10 cellular contexts compared by ENCODE assay signal in genomic region chr11:9017773-9018172, GRCh38. TPM values are rescaled to one million over a fixed set of nuclear protein-coding genes. Genes with fewer than 3 reads are reported as not detected.
DNase-seq lines count a peak whose midpoint lies in the region; ATAC-seq, FAIRE-seq and TF ChIP-seq lines count a peak whose summit lies in the region.
"Had no signal": no experiment of that assay in that cellular context is flagged by ENCODE, and none has a peak within 500 bp of the region (broad histone marks: within the 10 kb centered on the region; RNA-seq: fewer than 3 reads in every experiment).

No MANE protein-coding gene starts in this region.

- H3K4me3 Mint-ChIP-seq in activated CD8-positive, alpha-beta memory T cell treated with anti-CD3 and anti-CD28 coated beads, Interleukin-2, amount 10 ng/mL, durations not matched to agents 7 days and 5 days, result no peak overlapping the region

- no peaks in the 10 kb centered on the region for H3K27me3 ChIP-seq in right lobe of liver
- H3K27me3 ChIP-seq in HepG2 (ENCODE audit: control insufficient read depth in 1 of 2, insufficient read depth in 2 of 2, low read length in 2 of 2), result peaks cover 0 to 29% of the 10 kb centered on the region in 2 experiments; a peak in 4 of 5 replicates
- H3K27me3 ChIP-seq in mesenchymal stem cell (ENCODE audit: control insufficient read depth in 1 of 2, insufficient read depth in 1 of 2, low read length in 2 of 2), result no peaks in the 10 kb centered on the region

- H3K27ac Mint-ChIP-seq in activated CD8-positive, alpha-beta memory T cell treated with anti-CD3 and anti-CD28 coated beads, Interleukin-2, amount 10 ng/mL, durations not matched to agents 7 days and 5 days, result no peak overlapping the region

- CTCF ChIA-PET in HepG2 (lab: Yijun Ruan, JAX; ENCODE audit: low intra/inter-chr PET ratio, low total read pairs), result no interaction called here
- CTCF ChIA-PET in activated CD8-positive, alpha-beta memory T cell treated with anti-CD3 and anti-CD28 coated beads, Interleukin-2, amount 10 ng/mL, durations not matched to agents 7 days and 5 days (lab: Charles Lee), result interaction anchor here (1.0 to 6.2 kb wide), 6 partner anchors 7 to 489 kb away, joined by 3 to 79 read pairs (median 20); no protein-coding TSS in a partner anchor

- in situ Hi-C loops in HepG2 (cut with HindIII; ENCODE audit: extremely low pct_ligation_motif_present, low pct_unique_long_range_greater_than_20kb), result loop anchor here (5.0 kb wide), 1 partner anchor 115 kb away; no protein-coding TSS in a partner anchor

- peaks cover 16% of the 10 kb centered on the region for H3K27me3 Mint-ChIP-seq in activated CD8-positive, alpha-beta memory T cell treated with anti-CD3 and anti-CD28 coated beads, Interleukin-2, amount 10 ng/mL, durations not matched to agents 7 days and 5 days

- H3K4me3 ChIP-seq in right lobe of liver (no peak overlapping the region), HepG2 (replicated peaks in 1 of 3; ENCODE audit: insufficient read depth in 1 of 3, low read depth in 2 of 3, low read length in 3 of 3) (no peak overlapping the region), mesenchymal stem cell (ENCODE audit: insufficient read depth in 1 of 2, low read depth in 1 of 2, low read length in 2 of 2) (no peak overlapping the region)
- H3K4me3 ChIP-seq: A549 had no signal

- WGBS in right lobe of liver (ENCODE audit: insufficient coverage, low coverage, low lambda C conversion rate, missing lambda C conversion rate), result 66% methylated on average over 3 of the region's 5 CpGs
- 57% methylated on average over 4 of the region's 5 CpGs for WGBS in HepG2 (ENCODE audit: low lambda C conversion rate)
- WGBS in mesenchymal stem cell, result 78% methylated on average over 5 of the region's 5 CpGs

- H3K4me2 ChIP-seq in HepG2 (ENCODE audit: low read depth, low read length) (no peak overlapping the region), mesenchymal stem cell (ENCODE audit: low read length, poor library complexity, severe bottlenecking) (no peak overlapping the region)
- H3K4me2 ChIP-seq: A549 had no signal

- no peaks in the 10 kb centered on the region for H3K9me3 Mint-ChIP-seq in activated CD8-positive, alpha-beta memory T cell treated with anti-CD3 and anti-CD28 coated beads, Interleukin-2, amount 10 ng/mL, durations not matched to agents 7 days and 5 days (ENCODE audit: low read depth)

- H3K4ac ChIP-seq in mesenchymal stem cell (ENCODE audit: low read depth in 1 of 2, low read length in 2 of 2), result no peak overlapping the region

- TF ChIP-seq RAD21 in HepG2 (CRISPR knock-in tag; IDR thresholded peaks at IDR 0.05), result no peak

- H2BK12ac ChIP-seq in mesenchymal stem cell (ENCODE audit: low read length in 2 of 2), result no peak overlapping the region

- BruUV-seq in HepG2 (replicated peaks; lab: Mats Ljungman, UMichigan), result no TSS peak

- H2BK15ac ChIP-seq in mesenchymal stem cell (ENCODE audit: low read depth, poor library complexity, severe bottlenecking), result no peak overlapping the region

- H4K8ac ChIP-seq in mesenchymal stem cell (ENCODE audit: low read length), result no peak overlapping the region

- H3K9ac ChIP-seq in HepG2 (ENCODE audit: insufficient read depth, low read depth, low read length) (no peak overlapping the region), mesenchymal stem cell (ENCODE audit: low read length) (no peak overlapping the region)

- no peak overlapping the region for H2AK5ac ChIP-seq in mesenchymal stem cell (ENCODE audit: low read length, severe bottlenecking)

- no peaks in the 10 kb centered on the region for H4K20me1 ChIP-seq in HepG2 (ENCODE audit: insufficient read depth, low read length)

- no peak for TF ChIP-seq POLR2A in right lobe of liver (IDR thresholded peaks at IDR 0.05)
- no peak for TF ChIP-seq POLR2A in HepG2 (IDR thresholded peaks at IDR 0.05; ENCODE audit: insufficient read depth in 1 of 2, low read depth in 2 of 2, low read length in 2 of 2)

- H3K4me1 Mint-ChIP-seq in activated CD8-positive, alpha-beta memory T cell treated with anti-CD3 and anti-CD28 coated beads, Interleukin-2, amount 10 ng/mL, durations not matched to agents 7 days and 5 days, result peaks cover 27% of the 10 kb centered on the region

- H3K9me3 ChIP-seq in right lobe of liver, result no peaks in the 10 kb centered on the region
- no peaks in the 10 kb centered on the region for H3K9me3 ChIP-seq in HepG2 (ENCODE audit: low read length)
- H3K9me3 ChIP-seq in mesenchymal stem cell (ENCODE audit: control insufficient read depth, low read length), result no peaks in the 10 kb centered on the region
- H3K9me3 ChIP-seq: A549 had no signal

- intact Hi-C loops in right lobe of liver (cut with DNase I) (loop anchor here (10.0 kb wide), 2 partner anchors 117 to 487 kb away; no protein-coding TSS in a partner anchor), HepG2 (cut with micrococcal nuclease; ENCODE audit: unreplicated experiment) (loop anchor here (5.0 to 10.0 kb wide), 2 partner anchors 77 to 490 kb away; partner anchors contain the start of gene SCUBE2)

- no peaks in the 10 kb centered on the region for H3K36me3 ChIP-seq in right lobe of liver
- H3K36me3 ChIP-seq in HepG2 (replicated peaks in 1 of 2; ENCODE audit: control insufficient read depth in 1 of 2, insufficient read depth in 2 of 2, low read length in 2 of 2), result no peaks in the 10 kb centered on the region
- H3K36me3 ChIP-seq in mesenchymal stem cell (ENCODE audit: control insufficient read depth in 1 of 2, insufficient read depth in 2 of 2, low read depth in 1 of 2, low read length in 2 of 2), result no peaks in the 10 kb centered on the region

- no peak overlapping the region for H3K23ac ChIP-seq in mesenchymal stem cell (ENCODE audit: low read length in 2 of 2)

- H3K18ac ChIP-seq in mesenchymal stem cell (ENCODE audit: low read depth in 1 of 2, low read length in 2 of 2), result peak overlapping the region in 1 of 2 experiments; percentile 1

- DNase-seq in right lobe of liver (peak in 1 of 3 donors; percentile 35), HepG2 (ENCODE audit: low spot score) (no peak), cerebellar cortex (ENCODE audit: low spot score) (peak; percentile 20), mesenchymal stem cell (peak; percentile 45), urothelium cell line (ENCODE audit: low spot score) (no peak), NCI-H2171 treated with DMSO at 0.1 percent for 48 hours (lab: John Stamatoyannopoulos, UW) (no peak), GM20000 (ENCODE audit: low spot score) (no peak)
- no peak for DNase-seq in activated CD8-positive, alpha-beta memory T cell treated with anti-CD3 and anti-CD28 coated beads, Interleukin-2, amount 10 ng/mL, durations not matched to agents 7 days and 5 days
- DNase-seq: erythroblast had no signal

- TF ChIP-seq EP300 in HepG2 (IDR thresholded peaks at IDR 0.05; ENCODE audit: low read depth in 2 of 2, low read length in 2 of 2) (no peak), HepG2 (CRISPR knock-in tag; IDR thresholded peaks at IDR 0.05; ENCODE audit: borderline replicate concordance) (no peak)

- peak; percentile 50 to 72 (median 60) for ATAC-seq in right lobe of liver
- ATAC-seq in HepG2, result no peak
- no peak for ATAC-seq in activated CD8-positive, alpha-beta memory T cell treated with anti-CD3 and anti-CD28 coated beads, Interleukin-2, amount 10 ng/mL, durations not matched to agents 7 days and 5 days
- ATAC-seq: A549 had no signal

- no peak overlapping the region for H3K14ac ChIP-seq in mesenchymal stem cell (ENCODE audit: low read length in 2 of 2)

- POLR2A ChIA-PET in HepG2 (lab: Yijun Ruan, JAX), result no interaction called here

- no peak overlapping the region for H2AFZ ChIP-seq in HepG2 (ENCODE audit: low read length)
- no peak overlapping the region for H2AFZ ChIP-seq in mesenchymal stem cell (ENCODE audit: low read depth, low read length)

- no peaks in the 10 kb centered on the region for H3K79me2 ChIP-seq in HepG2 (ENCODE audit: insufficient read depth, low read length)

- no peak overlapping the region for H2BK120ac ChIP-seq in mesenchymal stem cell (ENCODE audit: low read depth, low read length)

- H4K91ac ChIP-seq in mesenchymal stem cell (ENCODE audit: low read length), result no peak overlapping the region

- TF ChIP-seq CTCF in right lobe of liver (IDR thresholded peaks at IDR 0.05) (no peak), HepG2 (CRISPR knock-in tag; IDR thresholded peaks at IDR 0.05) (no peak), GM20000 (IDR thresholded peaks at IDR 0.05; ENCODE audit: extremely low read depth, missing control alignments) (no peak)

- no peak overlapping the region for H2BK5ac ChIP-seq in mesenchymal stem cell (ENCODE audit: low read depth, low read length, poor library complexity, severe bottlenecking)

- no peak overlapping the region for H3K27ac ChIP-seq in right lobe of liver
- H3K27ac ChIP-seq in HepG2 (ENCODE audit: extremely low read length, insufficient read depth, low read length), result no peak overlapping the region
- no peak overlapping the region for H3K27ac ChIP-seq in mesenchymal stem cell (ENCODE audit: low read length, poor library complexity, severe bottlenecking)
- H3K27ac ChIP-seq: A549 had no signal

- H3K4me1 ChIP-seq in right lobe of liver (no peaks in the 10 kb centered on the region), HepG2 (ENCODE audit: insufficient read depth, low read length) (no peaks in the 10 kb centered on the region), mesenchymal stem cell (ENCODE audit: control insufficient read depth, insufficient read depth, low read depth, low read length) (no peaks in the 10 kb centered on the region)
- H3K4me1 ChIP-seq: A549 had no signal

- H3K36me3 Mint-ChIP-seq in activated CD8-positive, alpha-beta memory T cell treated with anti-CD3 and anti-CD28 coated beads, Interleukin-2, amount 10 ng/mL, durations not matched to agents 7 days and 5 days, result no peaks in the 10 kb centered on the region

- H3K79me1 ChIP-seq in mesenchymal stem cell (replicated peaks; ENCODE audit: low read length, poor library complexity, severe bottlenecking), result no peaks in the 10 kb centered on the region

- FAIRE-seq in HepG2 (lab: Jason Lieb, UNC) (no peak), urothelium cell line (lab: Jason Lieb, UNC) (no peak)
- FAIRE-seq: A549 had no signal

RNA-seq across cellular contexts. Expression of gene NRIP3, which starts 14.0 kb away (rescaled TPM):
- total RNA-seq in right lobe of liver (under 1 TPM in 4 of 6 experiments, not detected in 2; 0.31 to 0.84 (median 0.37) TPM), HepG2 (2016; rRNA removed; fragmentation: Illumina TruSeq; extraction: Trizol) (0.07 and 0.24 TPM in 2 replicates)
- not detected in 2 replicates for total RNA-seq in HepG2 (2016; cell fraction: cytosol; rRNA removed; fragmentation: Illumina TruSeq; extraction: Trizol; ENCODE audit: low read depth)
- 0.04 and 0.06 TPM in 2 replicates for total RNA-seq in HepG2 (2016; cell fraction: insoluble cytoplasmic fraction; rRNA removed; fragmentation: Illumina TruSeq; extraction: Trizol)
- 0.07 and 0.12 TPM in 2 replicates for total RNA-seq in HepG2 (2016; cell fraction: membrane; rRNA removed; fragmentation: Illumina TruSeq; extraction: Trizol)
- total RNA-seq in HepG2 (2016; cell fraction: nucleus; rRNA removed; fragmentation: Illumina TruSeq; extraction: Trizol), result not detected in 2 replicates
- 0.03 and 0.04 TPM in 2 replicates for polyA plus RNA-seq in HepG2 (2011; rRNA removed)
- polyA plus RNA-seq in HepG2 (2011; cell fraction: cytosol; rRNA removed), result 0.04 and 0.06 TPM in 2 replicates
- 0.05 and 0.19 TPM in 2 replicates for polyA plus RNA-seq in HepG2 (2011; cell fraction: nucleus; rRNA removed)
- polyA plus RNA-seq in HepG2 (2012), result 0.07 and 0.12 TPM in 2 replicates
- polyA plus RNA-seq in HepG2 (2016; cell fraction: cytosol; fragmentation: Illumina TruSeq; extraction: Trizol; ENCODE audit: low read depth), result not detected in 2 replicates
- polyA plus RNA-seq in HepG2 (2016; cell fraction: insoluble cytoplasmic fraction; fragmentation: Illumina TruSeq; extraction: Trizol; ENCODE audit: low read depth), result not detected in 2 replicates
- not detected in 2 replicates for polyA plus RNA-seq in HepG2 (2016; cell fraction: membrane; fragmentation: Illumina TruSeq; extraction: Trizol; ENCODE audit: low read depth)
- not detected in 2 replicates for polyA plus RNA-seq in HepG2 (2016; cell fraction: nucleus; fragmentation: Illumina TruSeq; extraction: Trizol; ENCODE audit: insufficient read depth, low read depth)
- 0.06 TPM in 1 of 2 replicates, not detected in the other for polyA minus RNA-seq in HepG2 (2011; rRNA and poly(A)+ RNA removed; ENCODE audit: low replicate concordance)
- not detected in 2 replicates for polyA minus RNA-seq in HepG2 (2011; cell fraction: cytosol; rRNA and poly(A)+ RNA removed)
- not detected in 2 replicates for polyA minus RNA-seq in HepG2 (2011; cell fraction: nucleus; rRNA and poly(A)+ RNA removed)
- polyA plus RNA-seq in mesenchymal stem cell (2013, experiment 1 of 2), result 8.6 TPM
- polyA plus RNA-seq in mesenchymal stem cell (2013, experiment 2 of 2), result 8.6 TPM
- total RNA-seq in activated CD8-positive, alpha-beta memory T cell treated with anti-CD3 and anti-CD28 coated beads, Interleukin-2, amount 10 ng/mL, durations not matched to agents 7 days and 5 days, result 1 to 10 TPM in 1 of 2 experiments, under 1 TPM in 1; 0.91 to 2.1 TPM

RNA-seq across cellular contexts. Expression of gene TMEM9B, which starts 53.5 kb away (rescaled TPM):
- 10 to 100 TPM; 15.5 to 33.6 (median 19.8) TPM for total RNA-seq in right lobe of liver
- total RNA-seq in HepG2 (2016; rRNA removed; fragmentation: Illumina TruSeq; extraction: Trizol), result 17.4 and 20.8 TPM in 2 replicates
- total RNA-seq in HepG2 (2016; cell fraction: cytosol; rRNA removed; fragmentation: Illumina TruSeq; extraction: Trizol; ENCODE audit: low read depth), result 12.2 and 14.3 TPM in 2 replicates
- 17.2 and 21.3 TPM in 2 replicates for total RNA-seq in HepG2 (2016; cell fraction: insoluble cytoplasmic fraction; rRNA removed; fragmentation: Illumina TruSeq; extraction: Trizol)
- 25.3 and 25.6 TPM in 2 replicates for total RNA-seq in HepG2 (2016; cell fraction: membrane; rRNA removed; fragmentation: Illumina TruSeq; extraction: Trizol)
- total RNA-seq in HepG2 (2016; cell fraction: nucleus; rRNA removed; fragmentation: Illumina TruSeq; extraction: Trizol), result 13.8 and 15.3 TPM in 2 replicates
- polyA plus RNA-seq in HepG2 (2011; rRNA removed), result 12.3 and 12.4 TPM in 2 replicates
- 6.4 and 13.3 TPM in 2 replicates for polyA plus RNA-seq in HepG2 (2011; cell fraction: cytosol; rRNA removed)
- 2.8 and 4.6 TPM in 2 replicates for polyA plus RNA-seq in HepG2 (2011; cell fraction: nucleus; rRNA removed)
- 13.0 and 19.3 TPM in 2 replicates for polyA plus RNA-seq in HepG2 (2012)
- polyA plus RNA-seq in HepG2 (2016; cell fraction: cytosol; fragmentation: Illumina TruSeq; extraction: Trizol; ENCODE audit: low read depth), result 14.7 and 19.1 TPM in 2 replicates
- polyA plus RNA-seq in HepG2 (2016; cell fraction: insoluble cytoplasmic fraction; fragmentation: Illumina TruSeq; extraction: Trizol; ENCODE audit: low read depth), result 21.0 and 21.7 TPM in 2 replicates
- polyA plus RNA-seq in HepG2 (2016; cell fraction: membrane; fragmentation: Illumina TruSeq; extraction: Trizol; ENCODE audit: low read depth), result 23.1 and 24.9 TPM in 2 replicates
- 24.7 and 25.5 TPM in 2 replicates for polyA plus RNA-seq in HepG2 (2016; cell fraction: nucleus; fragmentation: Illumina TruSeq; extraction: Trizol; ENCODE audit: insufficient read depth, low read depth)
- 5.0 and 18.1 TPM in 2 replicates for polyA minus RNA-seq in HepG2 (2011; rRNA and poly(A)+ RNA removed; ENCODE audit: low replicate concordance)
- polyA minus RNA-seq in HepG2 (2011; cell fraction: cytosol; rRNA and poly(A)+ RNA removed), result 3.5 and 4.5 TPM in 2 replicates
- 5.5 and 6.5 TPM in 2 replicates for polyA minus RNA-seq in HepG2 (2011; cell fraction: nucleus; rRNA and poly(A)+ RNA removed)
- polyA plus RNA-seq in mesenchymal stem cell (2013, experiment 1 of 2), result 40.0 TPM
- 39.1 TPM for polyA plus RNA-seq in mesenchymal stem cell (2013, experiment 2 of 2)
- 10 to 100 TPM; 22.9 to 30.1 TPM for total RNA-seq in activated CD8-positive, alpha-beta memory T cell treated with anti-CD3 and anti-CD28 coated beads, Interleukin-2, amount 10 ng/mL, durations not matched to agents 7 days and 5 days

Comparison
In these comparisons a context has a peak if more than half of its experiments do, and no peak if none do; other contexts are left out.
1. ATAC-seq: peak in right lobe of liver (4 of 4); none in HepG2 (single experiment) and activated CD8-positive, alpha-beta memory T cell treated with anti-CD3 and anti-CD28 coated beads, Interleukin-2, amount 10 ng/mL, durations not matched to agents 7 days and 5 days (single experiment).
2. DNase-seq: peak in cerebellar cortex (single experiment) and mesenchymal stem cell (single experiment); none in HepG2 (single experiment), activated CD8-positive, alpha-beta memory T cell treated with anti-CD3 and anti-CD28 coated beads, Interleukin-2, amount 10 ng/mL, durations not matched to agents 7 days and 5 days (single experiment), urothelium cell line (single experiment), NCI-H2171 treated with DMSO at 0.1 percent for 48 hours (single experiment) and GM20000 (single experiment).